In the genomic region with DNA sequence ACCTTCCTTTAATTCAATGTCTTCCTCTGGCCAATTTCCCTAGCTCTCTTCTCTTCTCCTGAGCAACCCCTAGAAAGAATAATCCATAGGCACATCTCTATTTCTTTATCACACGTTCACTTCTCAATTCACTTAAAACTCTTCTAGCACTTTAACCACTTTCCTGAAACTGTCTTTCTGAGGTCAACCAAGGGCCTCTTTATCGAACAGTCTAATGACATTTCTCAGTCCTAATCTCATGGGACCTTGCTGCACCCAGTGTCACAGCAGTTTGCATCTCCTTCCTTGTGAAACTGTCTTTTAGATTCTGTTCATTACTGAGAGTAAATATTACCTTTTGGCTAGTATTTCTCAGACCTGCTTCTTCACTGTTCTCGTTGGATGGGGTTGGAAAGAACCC, we compare ENCODE assay signal across 13 cellular contexts.
DNase-seq lines count a peak whose midpoint lies in the region; ATAC-seq, FAIRE-seq and TF ChIP-seq lines count a peak whose summit lies in the region.
"Had no signal": no experiment of that assay in that cellular context is flagged by ENCODE, and none has a peak within 500 bp of the region (broad histone marks: within the 10 kb centered on the region; RNA-seq: fewer than 3 reads in every experiment).

No MANE protein-coding gene starts in this region.

- in situ Hi-C loops in GM13976 (cut with MboI; ENCODE audit: low sequenced_read_pairs, unreplicated experiment) = no loop called here

- H3K36me3 ChIP-seq in small intestine (ENCODE audit: control insufficient read depth in 2 of 2, insufficient read depth in 2 of 2, low read length in 2 of 2) (no peaks in the 10 kb centered on the region), WERI-Rb-1 (no peaks in the 10 kb centered on the region), left lung (no peaks in the 10 kb centered on the region)
- H3K36me3 ChIP-seq: gastroesophageal sphincter, left ventricle myocardium inferior had no signal

- TF ChIP-seq CTCF in GM12865 (IDR thresholded peaks at IDR 0.05; ENCODE audit: insufficient read depth, low read depth, low read length, missing control alignments) (no peak), WERI-Rb-1 (IDR thresholded peaks at IDR 0.05; ENCODE audit: low read depth, low read length) (no peak), GM13976 (IDR thresholded peaks at IDR 0.05; ENCODE audit: borderline replicate concordance, control extremely low read depth, extremely low read depth, insufficient read depth, missing control alignments) (no peak), left lung (IDR thresholded peaks at IDR 0.05) (no peak)

- no peaks in the 10 kb centered on the region for H3K4me1 ChIP-seq in small intestine (ENCODE audit: control insufficient read depth in 2 of 2, insufficient read depth in 1 of 2, low read depth in 1 of 2, low read length in 1 of 2)
- H3K4me1 ChIP-seq in left lung = no peaks in the 10 kb centered on the region
- H3K4me1 ChIP-seq: gastroesophageal sphincter, left ventricle myocardium inferior had no signal

- 50 to 64% (median 60%) methylated on average over 3 of the region's 3 CpGs for WGBS in small intestine, 3 donors

- ATAC-seq in GM19397 (IDR thresholded peaks at IDR 0.05; ENCODE audit: unreplicated experiment) (peak; percentile 83), HG02852 (IDR thresholded peaks at IDR 0.05; ENCODE audit: unreplicated experiment) (peak; percentile 89), HG03521 (IDR thresholded peaks at IDR 0.05; ENCODE audit: unreplicated experiment) (peak; percentile 87), left lung (no peak)
- ATAC-seq: gastroesophageal sphincter had no signal

- H3K9me3 ChIP-seq in small intestine (ENCODE audit: control insufficient read depth, low read depth) (no peaks in the 10 kb centered on the region), WERI-Rb-1 (ENCODE audit: severe bottlenecking) (no peaks in the 10 kb centered on the region), left lung (no peaks in the 10 kb centered on the region)
- H3K9me3 ChIP-seq: gastroesophageal sphincter, left ventricle myocardium inferior had no signal

- DNase-seq in GM12865 (ENCODE audit: low read depth) = peak; percentile 46
- DNase-seq in small intestine = no peak
- DNase-seq in WERI-Rb-1 = no peak
- DNase-seq in GM13976 (ENCODE audit: low spot score) = no peak
- no peak for DNase-seq in left lung
- DNase-seq: activated naive CD4-positive, alpha-beta T cell treated with anti-CD3 and anti-CD28 coated beads for 36 hours; cortex of kidney; left ventricle myocardium inferior had no signal

- H3K27ac ChIP-seq in small intestine (ENCODE audit: low read depth in 1 of 2, low read length in 1 of 2) (no peak overlapping the region), WERI-Rb-1 (no peak overlapping the region), left lung (no peak overlapping the region)
- H3K27ac ChIP-seq: gastroesophageal sphincter, left ventricle myocardium inferior had no signal

- no peaks in the 10 kb centered on the region for H3K27me3 ChIP-seq in small intestine (ENCODE audit: control insufficient read depth in 2 of 2, insufficient read depth in 2 of 2, low read length in 2 of 2)
- no peaks in the 10 kb centered on the region for H3K27me3 ChIP-seq in WERI-Rb-1 (ENCODE audit: insufficient read depth, low read depth, severe bottlenecking)
- no peaks in the 10 kb centered on the region for H3K27me3 ChIP-seq in left lung
- H3K27me3 ChIP-seq: gastroesophageal sphincter had no signal

- H3K4me3 ChIP-seq in GM12865 (ENCODE audit: low read depth, low read length) (no peak overlapping the region), small intestine (ENCODE audit: low read depth in 1 of 2, low read length in 2 of 2) (no peak overlapping the region), WERI-Rb-1 (ENCODE audit: low read depth, low read length) (no peak overlapping the region), left lung (no peak overlapping the region)
- H3K4me3 ChIP-seq: gastroesophageal sphincter, left ventricle myocardium inferior had no signal

- intact Hi-C loops in left lung (cut with DNase I) = no loop called here

- no peak for FAIRE-seq in small intestine (lab: Jason Lieb, UNC)
- FAIRE-seq: G401.6 had no signal
